In genomic region chr13:50831510-50831909, GRCh38 we compare ENCODE assay signal across 34 cellular contexts. TPM values are rescaled to one million over a fixed set of nuclear protein-coding genes. Genes with fewer than 3 reads are reported as not detected.
DNase-seq lines count a peak whose midpoint lies in the region; ATAC-seq and TF ChIP-seq lines count a peak whose summit lies in the region.
"Had no signal": no experiment of that assay in that cellular context is flagged by ENCODE, and none has a peak within 500 bp of the region (broad histone marks: within the 10 kb centered on the region; RNA-seq: fewer than 3 reads in every experiment).

No MANE protein-coding gene starts in this region.

- H3K36me3 ChIP-seq in DND-41 (ENCODE audit: insufficient read depth, low read length) (peaks cover 18% of the 10 kb centered on the region), upper lobe of left lung (no peaks in the 10 kb centered on the region)
- H3K36me3 ChIP-seq: cardiac muscle cell, left lung, MG63, pancreas, SJCRH30 had no signal

- H3K27ac ChIP-seq in DND-41 (ENCODE audit: low read length): no peak overlapping the region; the same call in 1 of the 2 replicates
- no peak overlapping the region for H3K27ac ChIP-seq in epithelial cell of prostate
- H3K27ac ChIP-seq in upper lobe of left lung: no peak overlapping the region
- H3K27ac ChIP-seq: cardiac muscle cell, left lung, pancreas, SJCRH30 had no signal

- peaks cover 16% of the 10 kb centered on the region for H3K27me3 Mint-ChIP-seq in activated CD4-positive, alpha-beta T cell treated with anti-CD3 and anti-CD28 coated beads, Interleukin-2, amount 10 ng/mL, durations not matched to agents 24 days and 14 days
- H3K27me3 Mint-ChIP-seq in T-helper 2 cell treated with Interferon-gamma antibody and Interleukin-4, amounts not matched to agents 5 μg/mL and 100 μg/mL, for 36 hours (ENCODE audit: low read depth): peaks cover 36% of the 10 kb centered on the region
- H3K27me3 Mint-ChIP-seq in T-helper 17 cell: peaks cover 7% of the 10 kb centered on the region

- ATAC-seq in DND-41 (ENCODE audit: insufficient read depth, low read depth): peak; percentile 84
- no peak for ATAC-seq in T-helper 17 cell
- ATAC-seq in upper lobe of left lung (ENCODE audit: low FRiP score in 2 of 2): no peak
- ATAC-seq: left lung, pancreas, WTC11 had no signal

- no peaks in the 10 kb centered on the region for H3K36me3 Mint-ChIP-seq in activated CD4-positive, alpha-beta T cell treated with anti-CD3 and anti-CD28 coated beads, Interleukin-2, amount 10 ng/mL, durations not matched to agents 24 days and 14 days (ENCODE audit: low read depth)
- peaks cover 2% of the 10 kb centered on the region for H3K36me3 Mint-ChIP-seq in T-helper 2 cell treated with Interferon-gamma antibody and Interleukin-4, amounts not matched to agents 5 μg/mL and 100 μg/mL, for 36 hours (ENCODE audit: low read depth)
- no peaks in the 10 kb centered on the region for H3K36me3 Mint-ChIP-seq in T-helper 17 cell (ENCODE audit: low read depth)

- peaks cover 13% of the 10 kb centered on the region for H3K4me1 Mint-ChIP-seq in activated CD4-positive, alpha-beta T cell treated with anti-CD3 and anti-CD28 coated beads, Interleukin-2, amount 10 ng/mL, durations not matched to agents 24 days and 14 days
- peaks cover 3% of the 10 kb centered on the region for H3K4me1 Mint-ChIP-seq in T-helper 2 cell treated with Interferon-gamma antibody and Interleukin-4, amounts not matched to agents 5 μg/mL and 100 μg/mL, for 36 hours (ENCODE audit: low read depth)
- H3K4me1 Mint-ChIP-seq in T-helper 17 cell: no peaks in the 10 kb centered on the region
- H3K4me1 Mint-ChIP-seq: neural crest cell, WTC11 had no signal

- intact Hi-C loops in activated CD4-positive, alpha-beta T cell treated with anti-CD3 and anti-CD28 coated beads, Interleukin-2, amount 10 ng/mL, durations not matched to agents 24 days and 14 days (cut with micrococcal nuclease): loop anchor here (5.0 kb wide), 1 partner anchor 61 kb away; no protein-coding TSS in a partner anchor

- no peaks in the 10 kb centered on the region for H3K27me3 ChIP-seq in DND-41 (ENCODE audit: insufficient read depth, low read length, poor library complexity)
- no peaks in the 10 kb centered on the region for H3K27me3 ChIP-seq in upper lobe of left lung
- H3K27me3 ChIP-seq: left lung, MG63, pancreas, SJCRH30 had no signal

- WGBS in upper lobe of left lung, 2 donors: 90 to 91% methylated on average over 4 of the region's 4 CpGs

- H3K9me3 Mint-ChIP-seq in activated CD4-positive, alpha-beta T cell treated with anti-CD3 and anti-CD28 coated beads, Interleukin-2, amount 10 ng/mL, durations not matched to agents 24 days and 14 days: peaks cover 30% of the 10 kb centered on the region
- peaks cover 21% of the 10 kb centered on the region for H3K9me3 Mint-ChIP-seq in T-helper 2 cell treated with Interferon-gamma antibody and Interleukin-4, amounts not matched to agents 5 μg/mL and 100 μg/mL, for 36 hours

- DNase-seq in activated CD4-positive, alpha-beta T cell treated with anti-CD3 and anti-CD28 coated beads, Interleukin-2, amount 10 ng/mL, durations not matched to agents 24 days and 14 days: peak; percentile 66
- no peak for DNase-seq in activated CD4-positive, alpha-beta T cell treated with anti-CD3 and anti-CD28 coated beads for 4 hours
- DNase-seq in DND-41 (no peak), epithelial cell of prostate (ENCODE audit: low read depth, low spot score) (peak; percentile 8), T-helper 17 cell (no peak), upper lobe of left lung (no peak)
- DNase-seq in T-helper 2 cell treated with Interferon-gamma antibody and Interleukin-4, amounts not matched to agents 5 μg/mL and 100 μg/mL, for 36 hours (ENCODE audit: low spot score): peak; percentile 15
- no peak for DNase-seq in NK-92 treated with Interleukin-12 subunit alpha and Interleukin-12 subunit beta, amount 100 ng/mL, for 24 hours (lab: John Stamatoyannopoulos, UW)
- DNase-seq: activated naive CD4-positive, alpha-beta T cell; activated T-cell treated with anti-CD3 and anti-CD28 coated beads, Interleukin-2, amount 50 U/mL, for 48 hours; Calu3; DMS79; glutamatergic neuron; GOT3; islet precursor cell; KBM-7; left lung; mesendoderm; MG63; NCI-H1105 treated with DMSO at 0.1 percent for 48 hours; NCI-H187 treated with DMSO at 0.1 percent for 48 hours; NCI-H2171 treated with DMSO at 0.1 percent for 48 hours; NCI-H510A; pancreas; SJCRH30; stimulated activated naive CD4-positive, alpha-beta T cell had no signal

- 0 out of 2 replicates have a peak, but pooled peaks cover 2% of the 10 kb centered on the region for H3K4me1 ChIP-seq in DND-41 (ENCODE audit: insufficient read depth, low read length)
- H3K4me1 ChIP-seq in upper lobe of left lung: no peaks in the 10 kb centered on the region
- H3K4me1 ChIP-seq: left lung, pancreas, SJCRH30 had no signal

- TF ChIP-seq CTCF in DND-41 (IDR thresholded peaks at IDR 0.05; ENCODE audit: borderline replicate concordance, extremely low read depth, low read length, poor library complexity, severe bottlenecking): no peak
- TF ChIP-seq CTCF in upper lobe of left lung (IDR thresholded peaks at IDR 0.05): no peak

- no peak overlapping the region for H3K4me3 Mint-ChIP-seq in activated CD4-positive, alpha-beta T cell treated with anti-CD3 and anti-CD28 coated beads, Interleukin-2, amount 10 ng/mL, durations not matched to agents 24 days and 14 days
- H3K4me3 Mint-ChIP-seq in T-helper 2 cell treated with Interferon-gamma antibody and Interleukin-4, amounts not matched to agents 5 μg/mL and 100 μg/mL, for 36 hours: no peak overlapping the region
- H3K4me3 Mint-ChIP-seq in T-helper 17 cell: no peak overlapping the region
- H3K4me3 Mint-ChIP-seq: neural crest cell, WTC11 had no signal

- no peak overlapping the region for H3K4me2 ChIP-seq in DND-41 (ENCODE audit: insufficient read depth, low read length)

- TF ChIP-seq EP300 in upper lobe of left lung (IDR thresholded peaks at IDR 0.05): no peak

- TF ChIP-seq POLR2A in upper lobe of left lung (IDR thresholded peaks at IDR 0.05): no peak

- H3K9ac ChIP-seq in DND-41 (ENCODE audit: low read depth, low read length): no peak overlapping the region

- peaks cover 83% of the 10 kb centered on the region for H3K79me2 ChIP-seq in DND-41 (ENCODE audit: insufficient read depth, low read length)

- no peaks in the 10 kb centered on the region for H4K20me1 ChIP-seq in DND-41 (ENCODE audit: insufficient read depth, low read length)

- no peaks in the 10 kb centered on the region for H3K9me3 ChIP-seq in DND-41 (ENCODE audit: insufficient read depth, low read length, severe bottlenecking)
- H3K9me3 ChIP-seq in T-helper 17 cell (ENCODE audit: control insufficient read depth, low read length, poor library complexity, severe bottlenecking): no peaks in the 10 kb centered on the region
- H3K9me3 ChIP-seq in upper lobe of left lung: no peaks in the 10 kb centered on the region
- H3K9me3 ChIP-seq: pancreas, SJCRH30 had no signal

- H3K4me3 ChIP-seq in DND-41 (ENCODE audit: low read depth in 1 of 2, low read length in 2 of 2): no peak overlapping the region
- H3K4me3 ChIP-seq in upper lobe of left lung: no peak overlapping the region
- H3K4me3 ChIP-seq: cardiac muscle cell, left lung, MG63, pancreas, SJCRH30 had no signal

- H3K27ac Mint-ChIP-seq in activated CD4-positive, alpha-beta T cell treated with anti-CD3 and anti-CD28 coated beads, Interleukin-2, amount 10 ng/mL, durations not matched to agents 24 days and 14 days: no peak overlapping the region
- no peak overlapping the region for H3K27ac Mint-ChIP-seq in T-helper 2 cell treated with Interferon-gamma antibody and Interleukin-4, amounts not matched to agents 5 μg/mL and 100 μg/mL, for 36 hours
- H3K27ac Mint-ChIP-seq in T-helper 17 cell: no peak overlapping the region
- H3K27ac Mint-ChIP-seq: WTC11 had no signal

- H2AFZ ChIP-seq in DND-41 (ENCODE audit: low read depth, low read length): no peak overlapping the region

RNA-seq across cellular contexts. Expression of gene DLEU7, which starts 12.0 kb away (rescaled TPM):
- not detected in 2 replicates for total RNA-seq in activated CD4-positive, alpha-beta T cell treated with anti-CD3 and anti-CD28 coated beads, Interleukin-2, amount 10 ng/mL, durations not matched to agents 24 days and 14 days
- total RNA-seq in T-helper 17 cell (not detected), upper lobe of left lung (1 to 10 TPM in 2 of 6 donors, under 1 TPM in 3, not detected in 1; 0.39 to 3.0 (median 0.77) TPM)
- total RNA-seq: A172; activated CD8-positive, alpha-beta memory T cell treated with anti-CD3 and anti-CD28 coated beads for 36 hours; Calu3; cardiac muscle cell; endothelial cell of umbilical vein; renal cortical epithelial cell; ureter had no signal

Comparison
In these comparisons a context has a peak if more than half of its experiments do, and no peak if none do; other contexts are left out.
1. DNase-seq: peak in activated CD4-positive, alpha-beta T cell treated with anti-CD3 and anti-CD28 coated beads, Interleukin-2, amount 10 ng/mL, durations not matched to agents 24 days and 14 days (single experiment), T-helper 2 cell treated with Interferon-gamma antibody and Interleukin-4, amounts not matched to agents 5 μg/mL and 100 μg/mL, for 36 hours (single experiment) and epithelial cell of prostate (single experiment); none in activated CD4-positive, alpha-beta T cell treated with anti-CD3 and anti-CD28 coated beads for 4 hours (0 of 2), DND-41 (single experiment), T-helper 17 cell (0 of 3), NK-92 treated with Interleukin-12 subunit alpha and Interleukin-12 subunit beta, amount 100 ng/mL, for 24 hours (single experiment) and upper lobe of left lung (0 of 2).